Comparison of ENCODE assay signal across 31 cellular contexts in the genomic region with DNA sequence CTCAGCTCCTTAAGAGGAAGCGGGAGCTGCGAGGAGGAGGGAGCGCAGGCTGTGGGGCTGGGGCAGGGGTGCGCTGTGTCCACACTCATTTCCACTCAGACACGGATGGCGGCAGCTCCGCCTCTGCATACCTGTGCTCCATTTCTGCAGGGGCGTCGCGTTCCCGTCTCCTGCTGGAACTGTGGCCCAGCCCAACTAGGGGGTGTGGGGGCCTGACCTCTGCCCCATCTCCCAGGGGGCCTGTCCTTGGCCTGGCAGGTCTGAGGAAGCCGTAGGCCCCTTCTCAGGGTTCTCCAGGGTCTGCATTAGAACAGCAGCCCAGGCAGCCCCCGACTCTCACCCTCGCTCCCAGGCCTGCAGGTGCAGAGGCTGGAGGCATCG.
"Had no signal": no experiment of that assay in that cellular context is flagged by ENCODE, and none has a peak within 500 bp of the region (broad histone marks: within the 10 kb centered on the region; RNA-seq: fewer than 3 reads in every experiment).

No MANE protein-coding gene starts in this region.

- H3K36me3 ChIP-seq: adrenal gland had no signal

- H3K27me3 ChIP-seq: adrenal gland, body of pancreas, dorsolateral prefrontal cortex, heart left ventricle had no signal

- H3K9me3 ChIP-seq: adrenal gland, body of pancreas had no signal

- FAIRE-seq: colon, frontal cortex had no signal

- H3K4me3 ChIP-seq: adrenal gland, body of pancreas, dorsolateral prefrontal cortex, heart left ventricle had no signal

- H3K27ac ChIP-seq: adrenal gland, body of pancreas, heart left ventricle had no signal

- ATAC-seq: activated CD4-positive, alpha-beta T cell treated with anti-CD3 and anti-CD28 coated beads for 36 hours; activated CD8-positive, alpha-beta memory T cell treated with anti-CD3 and anti-CD28 coated beads, Interleukin-2, amount 10 ng/mL, durations not matched to agents 7 days and 5 days; activated CD8-positive, alpha-beta T cell treated with anti-CD3 and anti-CD28 coated beads, Interleukin-2, amount 10 ng/mL, durations not matched to agents 7 days and 5 days; activated naive CD8-positive, alpha-beta T cell treated with anti-CD3 and anti-CD28 coated beads, Interleukin-2, amount 50 U/mL, for 24 hours; body of pancreas; esophagus mucosa had no signal

- DNase-seq: activated CD4-positive, alpha-beta memory T cell treated with anti-CD3 and anti-CD28 coated beads for 36 hours; activated CD4-positive, alpha-beta T cell treated with anti-CD3 and anti-CD28 coated beads for 36 hours; activated CD4-positive, alpha-beta T cell treated with anti-CD3 and anti-CD28 coated beads, Interleukin-2, amount 10 ng/mL, durations not matched to agents 24 days and 14 days; activated CD4-positive, CD25-positive, alpha-beta regulatory T cell; activated CD4-positive, CD25-positive, alpha-beta regulatory T cell treated with anti-CD3 and anti-CD28 coated beads, Interleukin-2, amount 50 U/mL, for 72 hours; activated CD8-positive, alpha-beta memory T cell treated with anti-CD3 and anti-CD28 coated beads, Interleukin-2, amount 10 ng/mL, durations not matched to agents 7 days and 5 days; activated CD8-positive, alpha-beta memory T cell treated with anti-CD3 and anti-CD28 coated beads, Interleukin-2, amount 50 U/mL, for 4 hours; activated CD8-positive, alpha-beta T cell treated with anti-CD3 and anti-CD28 coated beads, Interleukin-2, amount 10 ng/mL, durations not matched to agents 7 days and 5 days; activated effector memory CD4-positive, alpha-beta T cell treated with anti-CD3 and anti-CD28 coated beads, Interleukin-2, amount 50 U/mL, for 16 hours; activated naive CD4-positive, alpha-beta T cell treated with anti-CD3 and anti-CD28 coated beads for 36 hours; activated naive CD8-positive, alpha-beta T cell treated with anti-CD3 and anti-CD28 coated beads for 36 hours; activated naive CD8-positive, alpha-beta T cell treated with anti-CD3 and anti-CD28 coated beads, Interleukin-2, amount 50 U/mL, for 24 hours; activated T-cell treated with anti-CD3 and anti-CD28 coated beads, Interleukin-2, amount 50 U/mL, for 1 hour; activated T-cell treated with anti-CD3 and anti-CD28 coated beads, Interleukin-2, amount 50 U/mL, for 48 hours; adrenal gland; amygdala; aorta; body of pancreas; caudate nucleus; dorsolateral prefrontal cortex; effector memory CD4-positive, alpha-beta T cell; endodermal cell; foreskin fibroblast; glutamatergic neuron; heart left ventricle; T-helper 1 cell; T-helper 17 cell; T1000 had no signal
